32 cellular contexts compared by ENCODE assay signal in the genomic region with DNA sequence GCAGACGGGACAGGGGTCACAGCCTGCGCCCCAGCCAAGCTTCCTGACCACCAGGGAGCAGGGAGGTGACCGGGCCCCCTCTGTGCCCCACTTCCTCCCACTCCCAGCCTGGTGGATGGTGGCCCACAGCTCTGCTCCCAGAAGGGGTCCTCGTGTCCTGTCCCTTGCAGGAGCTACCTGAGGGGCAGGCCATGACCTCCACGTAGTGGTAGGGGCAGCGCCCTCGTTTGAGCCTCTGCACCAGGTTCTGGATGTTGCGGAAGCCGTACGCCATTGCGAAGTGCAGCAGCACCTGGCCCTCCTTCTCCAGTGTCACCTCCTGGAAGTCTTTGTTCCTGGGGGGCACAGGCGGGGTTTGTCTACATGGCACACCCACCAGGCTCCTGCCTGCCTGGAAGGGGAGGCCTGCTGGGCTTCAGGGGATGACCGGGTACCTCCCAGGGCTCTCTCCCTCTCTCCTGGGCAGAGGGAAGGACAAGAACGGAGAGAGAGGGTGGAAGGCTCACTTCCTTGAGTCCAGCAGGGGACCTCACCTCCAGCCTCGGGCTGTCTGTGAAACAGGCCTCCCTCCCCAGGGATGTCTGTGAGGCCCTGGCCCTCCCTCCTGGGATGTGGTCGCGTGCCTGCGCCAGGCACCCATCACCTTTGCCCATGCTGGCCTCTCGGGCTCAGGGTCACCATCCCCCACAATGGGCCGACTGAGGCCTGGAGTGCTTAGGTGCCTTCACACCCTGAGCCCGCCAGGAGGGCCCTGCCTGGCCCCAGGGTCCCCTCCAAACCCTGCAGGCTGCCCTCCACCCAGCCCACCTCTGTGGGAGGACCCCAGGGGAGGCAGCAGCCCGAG. TPM values are rescaled to one million over a fixed set of nuclear protein-coding genes. Genes with fewer than 3 reads are reported as not detected.
DNase-seq lines count a peak whose midpoint lies in the region; ATAC-seq, FAIRE-seq and TF ChIP-seq lines count a peak whose summit lies in the region.
"Had no signal": no experiment of that assay in that cellular context is flagged by ENCODE, and none has a peak within 500 bp of the region (broad histone marks: within the 10 kb centered on the region; RNA-seq: fewer than 3 reads in every experiment).

No MANE protein-coding gene starts in this region.

- peaks cover 5% of the 10 kb centered on the region for H3K36me3 Mint-ChIP-seq in T-cell
- H3K36me3 Mint-ChIP-seq: natural killer cell treated with Interleukin-12 subunit alpha and Interleukin-12 subunit beta and Interleukin-15 and Interleukin-18, amount 100 ng/mL, for 72 hours had no signal

- no peaks in the 10 kb centered on the region for H3K9me3 Mint-ChIP-seq in T-cell
- H3K9me3 Mint-ChIP-seq: activated naive CD8-positive, alpha-beta T cell treated with anti-CD3 and anti-CD28 coated beads, Interleukin-2, amount 10 ng/mL, durations not matched to agents 7 days and 5 days; effector memory CD8-positive, alpha-beta T cell; H9; natural killer cell treated with Interleukin-12 subunit alpha and Interleukin-12 subunit beta and Interleukin-15 and Interleukin-18, amount 100 ng/mL, for 72 hours had no signal

- no peaks in the 10 kb centered on the region for H3K36me3 ChIP-seq in kidney (ENCODE audit: control insufficient read depth in 1 of 2, insufficient read depth in 2 of 2, low read length in 2 of 2)
- peaks cover 7% of the 10 kb centered on the region for H3K36me3 ChIP-seq in A673 (ENCODE audit: insufficient read depth, low read length, poor library complexity, severe bottlenecking)

- peak; percentile 9 for DNase-seq in GM12865 (ENCODE audit: low read depth)
- peak; percentile 76 for DNase-seq in kidney
- no peak for DNase-seq in A673 (ENCODE audit: low spot score)
- DNase-seq in NCI-H2029 (lab: John Stamatoyannopoulos, UW), result no peak
- DNase-seq in T-cell, result no peak
- DNase-seq: activated CD4-positive, alpha-beta T cell treated with anti-CD3 and anti-CD28 coated beads, Interleukin-2, amount 50 U/mL, for 48 hours; activated gamma-delta T cell; C1 segment of cervical spinal cord; Caco-2; cortex of kidney; DMS79; effector memory CD8-positive, alpha-beta T cell; foreskin keratinocyte; H9; heart right ventricle; kidney glomerular epithelial cell; MM.1S; NCI-H1417; NCI-H2081 treated with DMSO at 0.1 percent for 48 hours; NCI-H446; NCI-H774 had no signal

- no peaks in the 10 kb centered on the region for H3K27me3 ChIP-seq in A673 (replicated peaks; ENCODE audit: insufficient read depth, low read depth, low read length, poor library complexity)
- H3K27me3 ChIP-seq: foreskin keratinocyte, pancreas had no signal

- H3K27ac ChIP-seq in 22Rv1 (peak overlapping the region; percentile 99), kidney (ENCODE audit: low read depth in 2 of 2, low read length in 2 of 2) (no peak overlapping the region), A673 (ENCODE audit: low read depth, low read length, poor library complexity, severe bottlenecking) (no peak overlapping the region)
- H3K27ac ChIP-seq: foreskin keratinocyte, heart right ventricle, pancreas, tibial nerve had no signal

- ATAC-seq in T-cell (replicated peaks in 1 of 4), result no peak
- ATAC-seq: activated CD4-positive, CD25-positive, alpha-beta regulatory T cell treated with anti-CD3 and anti-CD28 coated beads, Interleukin-2, amount 50 U/mL, for 24 hours; effector memory CD8-positive, alpha-beta T cell; foreskin keratinocyte; heart right ventricle; mucosa of descending colon; natural killer cell treated with Interleukin-12 subunit alpha and Interleukin-12 subunit beta and Interleukin-15 and Interleukin-18, amount 100 ng/mL, for 72 hours; pancreas had no signal

- H3K4me3 ChIP-seq in GM12865 (ENCODE audit: low read depth, low read length) (no peak overlapping the region), kidney (ENCODE audit: low read length in 2 of 2) (no peak overlapping the region), A673 (ENCODE audit: low read depth, low read length, poor library complexity, severe bottlenecking) (no peak overlapping the region)
- H3K4me3 ChIP-seq: heart right ventricle, lung, mucosa of descending colon, pancreas, smooth muscle cell, tibial nerve had no signal

- POLR2A ChIA-PET in A673 (lab: Charles Lee; ENCODE audit: low non-redundant PET) (no interaction called here), T-cell (lab: Charles Lee) (no interaction called here)

- no peak overlapping the region for H3K9ac ChIP-seq in kidney (ENCODE audit: low read length in 2 of 2)

- H3K9me3 ChIP-seq in kidney (ENCODE audit: control insufficient read depth in 1 of 2, low read length in 2 of 2), result no peaks in the 10 kb centered on the region
- H3K9me3 ChIP-seq in A673 (ENCODE audit: low read depth, low read length, poor library complexity, severe bottlenecking), result no peaks in the 10 kb centered on the region
- H3K9me3 ChIP-seq: Caco-2, heart right ventricle, mucosa of descending colon, pancreas, tibial nerve had no signal

- peaks cover 0 to 10% of the 10 kb centered on the region in 2 donors for H3K4me1 ChIP-seq in kidney (ENCODE audit: control insufficient read depth in 1 of 2, insufficient read depth in 1 of 2, low read depth in 1 of 2, low read length in 2 of 2)
- peaks cover 10% of the 10 kb centered on the region for H3K4me1 ChIP-seq in A673 (ENCODE audit: insufficient read depth, low read length, poor library complexity, severe bottlenecking)
- H3K4me1 ChIP-seq: foreskin keratinocyte had no signal

- H3K27me3 Mint-ChIP-seq in T-cell, result no peaks in the 10 kb centered on the region
- H3K27me3 Mint-ChIP-seq: activated naive CD8-positive, alpha-beta T cell treated with anti-CD3 and anti-CD28 coated beads, Interleukin-2, amount 10 ng/mL, durations not matched to agents 7 days and 5 days; effector memory CD8-positive, alpha-beta T cell; natural killer cell treated with Interleukin-12 subunit alpha and Interleukin-12 subunit beta and Interleukin-15 and Interleukin-18, amount 100 ng/mL, for 72 hours had no signal

- H3K4me1 Mint-ChIP-seq in T-cell, result peaks cover 0 to 5% (median 4%) of the 10 kb centered on the region in 3 donors
- H3K4me1 Mint-ChIP-seq: H9 had no signal

- H3K27ac Mint-ChIP-seq in T-cell, result no peak overlapping the region
- H3K27ac Mint-ChIP-seq: activated naive CD8-positive, alpha-beta T cell treated with anti-CD3 and anti-CD28 coated beads, Interleukin-2, amount 10 ng/mL, durations not matched to agents 7 days and 5 days; effector memory CD8-positive, alpha-beta T cell; H9; natural killer cell treated with Interleukin-12 subunit alpha and Interleukin-12 subunit beta and Interleukin-15 and Interleukin-18, amount 100 ng/mL, for 72 hours had no signal

- CTCF ChIA-PET in A673 (lab: Charles Lee), result no interaction called here
- CTCF ChIA-PET in T-cell (lab: Charles Lee), result interaction anchor here in 1 of 2 donors (0.5 to 0.9 kb wide), 2 partner anchors 11 to 18 kb away, joined by 3 to 4 read pairs; no protein-coding TSS in a partner anchor

- FAIRE-seq in kidney (lab: Jason Lieb, UNC), result no peak
- FAIRE-seq: astrocyte, pancreas, TTC549 had no signal

- no peak for TF ChIP-seq CTCF in 22Rv1 (IDR thresholded peaks at IDR 0.05)
- no peak for TF ChIP-seq CTCF in GM12865 (IDR thresholded peaks at IDR 0.05; ENCODE audit: insufficient read depth, low read depth, low read length, missing control alignments)
- TF ChIP-seq CTCF in kidney (IDR thresholded peaks at IDR 0.05; ENCODE audit: borderline replicate concordance, extremely low read depth, insufficient read depth), result no peak
- TF ChIP-seq CTCF in A673 (conservative IDR thresholded peaks at IDR 0.05; ENCODE audit: low read depth, low read length), result no peak

- intact Hi-C loops in kidney (cut with DNase I), result no loop called here
- intact Hi-C loops in A673 (cut with micrococcal nuclease; ENCODE audit: unreplicated experiment), result no loop called here

- BruUV-seq in A673 (replicated peaks; lab: Mats Ljungman, UMichigan), result no TSS peak

- H3K4me3 Mint-ChIP-seq in T-cell, result no peak overlapping the region
- H3K4me3 Mint-ChIP-seq: activated naive CD8-positive, alpha-beta T cell treated with anti-CD3 and anti-CD28 coated beads, Interleukin-2, amount 10 ng/mL, durations not matched to agents 7 days and 5 days; H9; natural killer cell treated with Interleukin-12 subunit alpha and Interleukin-12 subunit beta and Interleukin-15 and Interleukin-18, amount 100 ng/mL, for 72 hours had no signal

RNA-seq across cellular contexts. Expression of gene HAGHL, which starts 4.0 kb away (rescaled TPM):
- total RNA-seq in kidney (7.5 TPM), A673 (2021) (2.5 and 3.5 TPM in 2 replicates), T-cell (10 to 100 TPM in 4 of 5 donors, 1 to 10 TPM in 1; 9.9 to 50.1 (median 31.6) TPM)
- polyA plus RNA-seq in kidney (ENCODE audit: insufficient read depth, low read depth, low replicate concordance), result 18.0 TPM

RNA-seq across cellular contexts. Expression of gene CCDC78, which starts 4.6 kb away (rescaled TPM):
- total RNA-seq in kidney (2.6 TPM), A673 (2021) (0.28 and 1.4 TPM in 2 replicates), T-cell (10 to 100 TPM in 1 of 5 donors, 1 to 10 TPM in 4; 3.1 to 17.1 (median 8.6) TPM)
- 1.3 TPM for polyA plus RNA-seq in kidney (ENCODE audit: insufficient read depth, low read depth, low replicate concordance)

RNA-seq across cellular contexts. Expression of gene CIAO3, which starts 9.9 kb away (rescaled TPM):
- total RNA-seq in kidney (36.8 TPM), A673 (2021) (48.4 and 50.0 TPM in 2 replicates), T-cell (10 to 100 TPM; 36.2 to 69.1 (median 58.6) TPM)
- 37.7 TPM for polyA plus RNA-seq in kidney (ENCODE audit: insufficient read depth, low read depth, low replicate concordance)

RNA-seq across cellular contexts. Expression of gene ANTKMT, which starts 9.9 kb away (rescaled TPM):
- total RNA-seq in kidney, result 44.1 TPM
- 70.4 TPM for polyA plus RNA-seq in kidney (ENCODE audit: insufficient read depth, low read depth, low replicate concordance)
- total RNA-seq in A673 (2021), result 21.2 and 26.0 TPM in 2 replicates
- 10 to 100 TPM; 22.9 to 38.8 (median 27.2) TPM for total RNA-seq in T-cell

RNA-seq across cellular contexts. Expression of gene METRN, which starts 16.0 kb away (rescaled TPM):
- total RNA-seq in kidney (34.9 TPM), A673 (2021) (0.86 and 1.8 TPM in 2 replicates), T-cell (10 to 100 TPM in 3 of 5 donors, 1 to 10 TPM in 2; 4.2 to 18.2 (median 12.0) TPM)
- 114 TPM for polyA plus RNA-seq in kidney (ENCODE audit: insufficient read depth, low read depth, low replicate concordance)

Comparison
In these comparisons a context has a peak if more than half of its experiments do, and no peak if none do; other contexts are left out.
1. DNase-seq: peak in GM12865 (single experiment) and kidney (single experiment); none in A673 (single experiment), NCI-H2029 (single experiment) and T-cell (0 of 34).